4 cellular contexts compared by ENCODE assay signal in the genomic region with DNA sequence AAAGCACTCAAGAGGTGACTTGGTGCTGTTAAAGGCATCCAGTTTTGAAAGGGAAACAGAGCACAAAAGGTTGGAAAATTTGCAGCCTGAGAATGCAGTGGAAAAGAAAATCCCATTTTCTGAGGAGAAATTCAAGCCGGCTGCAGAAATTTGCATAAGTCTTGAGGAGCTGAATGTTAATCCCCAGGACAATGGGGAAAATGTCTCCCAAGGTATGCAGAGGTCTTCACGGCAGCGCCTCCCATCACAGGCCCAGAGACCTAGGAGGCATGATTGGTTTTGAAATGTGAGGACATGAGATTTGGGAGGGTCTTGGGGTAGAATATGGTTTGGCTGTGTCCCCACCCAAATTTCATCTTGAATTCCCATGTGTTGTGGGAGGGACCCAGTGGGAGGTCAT. TPM values are rescaled to one million over a fixed set of nuclear protein-coding genes. Genes with fewer than 3 reads are reported as not detected.
DNase-seq lines count a peak whose midpoint lies in the region; ATAC-seq and TF ChIP-seq lines count a peak whose summit lies in the region.
"Not testable (repeated sequence)": the region's sequence is repeated elsewhere in the genome, so short reads cannot be mapped to it uniquely, and the experiment has no call there.

No MANE protein-coding gene starts in this region.

- H3K36me3 ChIP-seq in HUES64 (ENCODE audit: insufficient read depth, low read length); mesendoderm (ENCODE audit: control insufficient read depth, insufficient read depth, low read length): not testable (repeated sequence)

- no CpG with 5 or more reads among the region's 3 CpGs for WGBS in H9 (ENCODE audit: extremely low coverage, insufficient read length, low lambda C conversion rate)
- WGBS in HUES64: 80% methylated on average over 3 of the region's 3 CpGs
- WGBS in mesendoderm (ENCODE audit: extremely low coverage, insufficient coverage, low lambda C conversion rate): no CpG with 5 or more reads among the region's 3 CpGs

- H3K79me1 ChIP-seq in H9 (ENCODE audit: insufficient read depth, low read depth, low read length, poor library complexity, severe bottlenecking); mesendoderm (ENCODE audit: low read length): not testable (repeated sequence)

- DNase-seq in H9; WTC11 (ENCODE audit: low spot score): not testable (repeated sequence)
- DNase-seq in mesendoderm: peak; percentile 22

- H2AK5ac ChIP-seq in H9 (ENCODE audit: insufficient read length, low read length); mesendoderm (ENCODE audit: low read length): not testable (repeated sequence)

- H3K27ac ChIP-seq in H9 (ENCODE audit: insufficient read length, low read depth, low read length); mesendoderm (ENCODE audit: low read depth, low read length): not testable (repeated sequence)
- H3K27ac ChIP-seq in HUES64 (ENCODE audit: low read depth, low read length): peak overlapping the region; percentile 41; the same call in 1 of the 2 replicates

- not testable (repeated sequence) for H3K27me3 Mint-ChIP-seq in H9 (ENCODE audit: low read depth); WTC11 (ENCODE audit: low read depth)

- not testable (repeated sequence) for H2AFZ ChIP-seq in H9 (ENCODE audit: low read length)

- H3K9ac ChIP-seq in H9 (ENCODE audit: extremely low read depth, insufficient read length, low read length); HUES64 (ENCODE audit: low read depth, low read length); mesendoderm (ENCODE audit: low read length): not testable (repeated sequence)

- POLR2A ChIA-PET in WTC11 (lab: Charles Lee): not testable (repeated sequence)

- CTCF ChIA-PET in WTC11 (lab: Charles Lee): interaction anchor here (0.6 kb wide), 1 partner anchor 845 kb away, joined by 3 read pairs; no protein-coding TSS in a partner anchor

- ATAC-seq in WTC11: peak; percentile 64; the same call in 1 of the 2 replicates

- H2BK12ac ChIP-seq in H9 (ENCODE audit: insufficient read length, low read depth, low read length): not testable (repeated sequence)

- H2BK15ac ChIP-seq in H9 (ENCODE audit: low read depth, low read length); mesendoderm (replicated peaks; ENCODE audit: low read depth): not testable (repeated sequence)

- H3K4me3 ChIP-seq in HUES64 (ENCODE audit: low read length); mesendoderm (ENCODE audit: low read length): not testable (repeated sequence)

- H2BK120ac ChIP-seq in H9 (ENCODE audit: low read depth, low read length, poor library complexity, severe bottlenecking); mesendoderm (ENCODE audit: low read depth, low read length): not testable (repeated sequence)

- H3K23me2 ChIP-seq in H9 (ENCODE audit: insufficient read length, low read depth, low read length, poor library complexity, severe bottlenecking): not testable (repeated sequence)

- H3K4me2 ChIP-seq in H9 (ENCODE audit: insufficient read depth, insufficient read length, low read length); mesendoderm (ENCODE audit: low read length): not testable (repeated sequence)

- H4K20me1 ChIP-seq in H9 (ENCODE audit: control insufficient read depth, insufficient read depth, insufficient read length): not testable (repeated sequence)

- H4K5ac ChIP-seq in H9 (ENCODE audit: insufficient read length, low read depth, low read length); mesendoderm (ENCODE audit: low read length): not testable (repeated sequence)

- H3K4me3 Mint-ChIP-seq in H9, WTC11: not testable (repeated sequence)

- not testable (repeated sequence) for H3K18ac ChIP-seq in H9 (ENCODE audit: insufficient read length, low read depth, low read length); mesendoderm (ENCODE audit: low read length)

- not testable (repeated sequence) for H3K4me1 ChIP-seq in H9 (ENCODE audit: insufficient read depth, low read length); HUES64 (ENCODE audit: insufficient read depth, low read length); mesendoderm (ENCODE audit: control insufficient read depth, low read depth, low read length)

- not testable (repeated sequence) for H3K23ac ChIP-seq in H9 (ENCODE audit: insufficient read length, low read depth, low read length); mesendoderm (ENCODE audit: low read length)

- H3K9me3 Mint-ChIP-seq in H9: peaks cover 47 to 50% of the 10 kb centered on the region in 2 experiments
- H3K9me3 Mint-ChIP-seq in WTC11: peaks cover 48% of the 10 kb centered on the region

- H3K9me3 ChIP-seq in H9 (ENCODE audit: control insufficient read depth, low read depth, low read length); HUES64 (ENCODE audit: insufficient read depth, low read depth, low read length): not testable (repeated sequence)

- H3K56ac ChIP-seq in H9 (ENCODE audit: insufficient read length, low read depth, low read length); mesendoderm (ENCODE audit: low read length): not testable (repeated sequence)

- not testable (repeated sequence) for H3K27me3 ChIP-seq in H9 (ENCODE audit: insufficient read depth, low read length); HUES64 (ENCODE audit: insufficient read depth, low read length); mesendoderm (ENCODE audit: insufficient read depth, low read length, poor library complexity)

- H3K36me3 Mint-ChIP-seq in H9 (ENCODE audit: insufficient read depth in 1 of 3, low read depth in 3 of 3): peaks cover 38 to 65% (median 54%) of the 10 kb centered on the region in 3 experiments
- H3K36me3 Mint-ChIP-seq in WTC11: peaks cover 53% of the 10 kb centered on the region

- not testable (repeated sequence) for H2BK20ac ChIP-seq in H9 (ENCODE audit: low read depth, low read length, poor library complexity, severe bottlenecking)

- H4K91ac ChIP-seq in H9 (ENCODE audit: insufficient read length, low read depth, low read length): not testable (repeated sequence)

- H3K4ac ChIP-seq in H9 (ENCODE audit: low read depth, low read length); mesendoderm (ENCODE audit: low read depth, low read length): not testable (repeated sequence)

- not testable (repeated sequence) for H2BK5ac ChIP-seq in H9 (ENCODE audit: insufficient read length, low read length); mesendoderm (ENCODE audit: low read length)

- H3K4me1 Mint-ChIP-seq in H9: peaks cover 12 to 14% of the 10 kb centered on the region in 2 experiments
- H3K4me1 Mint-ChIP-seq in WTC11: peaks cover 13% of the 10 kb centered on the region

- TF ChIP-seq CTCF in H9 (conservative IDR thresholded peaks at IDR 0.05); WTC11 (IDR thresholded peaks at IDR 0.05): not testable (repeated sequence)

- not testable (repeated sequence) for H4K8ac ChIP-seq in H9 (replicated peaks; ENCODE audit: insufficient read length, low read depth, low read length); mesendoderm (ENCODE audit: low read depth, low read length)

- H3K27ac Mint-ChIP-seq in H9 (peak overlapping the region in 2 of 3 experiments; percentile 84 to 96; a peak in 3 of 7 replicates), WTC11 (peak overlapping the region; percentile 46)

- not testable (repeated sequence) for H3T11ph ChIP-seq in H9 (ENCODE audit: low read length)

- not testable (repeated sequence) for H3K79me2 ChIP-seq in H9 (ENCODE audit: insufficient read depth, low read length); mesendoderm (ENCODE audit: control insufficient read depth, insufficient read depth, low read length)

- H3K14ac ChIP-seq in H9 (ENCODE audit: insufficient read depth, low read length): not testable (repeated sequence)

RNA-seq across cellular contexts. Expression of gene TEX9, which starts 32.1 kb away (rescaled TPM):
- total RNA-seq in H9 (2021) (8.4 and 8.9 TPM in 2 replicates), WTC11 (2021) (10.2 to 12.2 TPM (median 11.1 TPM) in 3 replicates)
- 5.6 TPM for polyA plus RNA-seq in HUES64 (2013, experiment 1 of 2)
- polyA plus RNA-seq in HUES64 (2013, experiment 2 of 2): 5.9 TPM
- 7.9 TPM for polyA plus RNA-seq in mesendoderm (2013, experiment 1 of 2)
- polyA plus RNA-seq in mesendoderm (2013, experiment 2 of 2): 8.3 TPM
